29 cellular contexts compared by ENCODE assay signal in the genomic region with DNA sequence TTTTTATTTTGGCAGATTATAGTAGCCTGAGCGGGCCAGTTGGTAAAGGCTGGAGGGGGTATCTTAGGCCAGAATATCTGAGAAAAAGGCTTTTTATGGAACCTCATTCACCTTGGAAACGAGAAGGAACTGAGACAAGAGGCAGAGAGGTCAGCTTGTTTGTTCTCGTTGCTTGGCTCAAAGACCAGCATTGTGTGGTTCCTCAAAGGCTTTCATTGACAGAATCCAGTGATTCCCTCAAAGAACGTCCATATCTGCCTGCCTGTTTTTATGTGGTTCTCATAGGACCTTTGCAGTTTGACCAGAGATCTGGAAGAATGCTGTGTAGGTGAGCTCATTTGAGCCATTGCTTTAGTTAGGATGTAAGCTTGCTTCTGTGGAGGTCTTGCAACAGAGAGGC.
"Had no signal": no experiment of that assay in that cellular context is flagged by ENCODE, and none has a peak within 500 bp of the region (broad histone marks: within the 10 kb centered on the region; RNA-seq: fewer than 3 reads in every experiment).

No MANE protein-coding gene starts in this region.

- ATAC-seq: activated CD4-positive, alpha-beta T cell treated with anti-CD3 and anti-CD28 coated beads for 36 hours; activated CD8-positive, alpha-beta memory T cell treated with anti-CD3 and anti-CD28 coated beads, Interleukin-2, amount 10 ng/mL, durations not matched to agents 7 days and 5 days; activated CD8-positive, alpha-beta T cell treated with anti-CD3 and anti-CD28 coated beads, Interleukin-2, amount 10 ng/mL, durations not matched to agents 7 days and 5 days; activated naive CD4-positive, alpha-beta T cell treated with anti-CD3 and anti-CD28 coated beads, Interleukin-2, amount 50 U/mL, for 72 hours; activated T-cell treated with anti-CD3 and anti-CD28 coated beads, Interleukin-2, amount 50 U/mL, for 72 hours; esophagus mucosa; heart left ventricle; T-cell had no signal

- DNase-seq: activated CD4-positive, alpha-beta memory T cell treated with anti-CD3 and anti-CD28 coated beads for 36 hours; activated CD4-positive, alpha-beta T cell treated with anti-CD3 and anti-CD28 coated beads for 36 hours; activated CD4-positive, alpha-beta T cell treated with anti-CD3 and anti-CD28 coated beads, Interleukin-2, amount 10 ng/mL, durations not matched to agents 24 days and 14 days; activated CD4-positive, CD25-positive, alpha-beta regulatory T cell; activated CD4-positive, CD25-positive, alpha-beta regulatory T cell treated with anti-CD3 and anti-CD28 coated beads, Interleukin-2, amount 50 U/mL, for 72 hours; activated CD8-positive, alpha-beta memory T cell treated with anti-CD3 and anti-CD28 coated beads, Interleukin-2, amount 10 ng/mL, durations not matched to agents 7 days and 5 days; activated CD8-positive, alpha-beta memory T cell treated with anti-CD3 and anti-CD28 coated beads, Interleukin-2, amount 50 U/mL, for 4 hours; activated CD8-positive, alpha-beta T cell treated with anti-CD3 and anti-CD28 coated beads, Interleukin-2, amount 10 ng/mL, durations not matched to agents 7 days and 5 days; activated gamma-delta T cell; activated naive CD4-positive, alpha-beta T cell; activated naive CD4-positive, alpha-beta T cell treated with anti-CD3 and anti-CD28 coated beads, Interleukin-2, amount 10 ng/mL, durations not matched to agents 7 days and 5 days; activated naive CD8-positive, alpha-beta T cell treated with anti-CD3 and anti-CD28 coated beads, Interleukin-2, amount 10 ng/mL, durations not matched to agents 7 days and 5 days; activated T-cell treated with anti-CD3 and anti-CD28 coated beads for 4 hours; activated T-cell treated with anti-CD3 and anti-CD28 coated beads, Interleukin-2, amount 50 U/mL, for 24 hours; activated T-cell treated with anti-CD3 and anti-CD28 coated beads, Interleukin-2, amount 50 U/mL, for 72 hours; central memory CD4-positive, alpha-beta T cell; cerebellar nuclear complex; colonic mucosa; dorsolateral prefrontal cortex; effector memory CD4-positive, alpha-beta T cell; endodermal cell; foreskin fibroblast; glutamatergic neuron; heart left ventricle; T-cell; T1000; WERI-Rb-1 had no signal
